Comparison of ENCODE assay signal across 15 cellular contexts in the genomic region with DNA sequence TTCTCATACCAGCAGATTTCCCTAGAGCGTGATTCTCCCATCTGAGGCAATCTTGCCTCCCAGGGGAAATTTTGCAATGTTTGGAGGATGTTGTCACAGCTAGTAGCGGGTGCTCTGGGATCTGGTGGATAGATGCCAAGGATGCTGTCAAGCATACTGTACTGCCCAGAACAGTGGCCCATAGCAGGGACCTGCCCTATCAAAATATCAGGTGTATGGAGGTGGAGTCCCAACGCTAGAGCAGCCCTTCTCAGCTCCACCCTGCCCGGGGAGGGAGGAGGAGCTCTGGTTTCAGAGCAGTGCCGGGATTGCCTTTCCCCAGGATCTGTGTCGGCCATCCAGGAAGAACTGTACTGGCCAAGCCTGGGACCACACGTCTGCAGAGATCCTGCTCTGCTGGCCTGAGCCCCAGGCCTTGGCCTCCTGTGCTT. TPM values are rescaled to one million over a fixed set of nuclear protein-coding genes. Genes with fewer than 3 reads are reported as not detected.
DNase-seq lines count a peak whose midpoint lies in the region; ATAC-seq, FAIRE-seq and TF ChIP-seq lines count a peak whose summit lies in the region.
"Had no signal": no experiment of that assay in that cellular context is flagged by ENCODE, and none has a peak within 500 bp of the region (broad histone marks: within the 10 kb centered on the region; RNA-seq: fewer than 3 reads in every experiment).

No MANE protein-coding gene starts in this region.

- H3K27me3 ChIP-seq in K562 (ENCODE audit: control insufficient read depth in 2 of 2, insufficient read depth in 2 of 2, low read length in 2 of 2) (no peaks in the 10 kb centered on the region), esophagus squamous epithelium (no peaks in the 10 kb centered on the region)
- H3K27me3 ChIP-seq: foreskin keratinocyte, uterus had no signal

- peaks cover 4 to 7% of the 10 kb centered on the region in 2 donors for H3K4me1 Mint-ChIP-seq in natural killer cell
- H3K4me1 Mint-ChIP-seq in natural killer cell treated with Interleukin-12 subunit alpha and Interleukin-12 subunit beta and Interleukin-15 and Interleukin-18, amount 100 ng/mL, for 72 hours (ENCODE audit: low read depth in 2 of 2): peaks cover 8 to 14% of the 10 kb centered on the region in 2 donors

- no peaks in the 10 kb centered on the region for H3K9me3 Mint-ChIP-seq in natural killer cell
- H3K9me3 Mint-ChIP-seq in natural killer cell treated with Interleukin-12 subunit alpha and Interleukin-12 subunit beta and Interleukin-15 and Interleukin-18, amount 100 ng/mL, for 72 hours: no peaks in the 10 kb centered on the region

- in situ Hi-C loops in K562 (cut with MboI): no loop called here

- intact Hi-C loops in natural killer cell (cut with micrococcal nuclease): no loop called here
- intact Hi-C loops in K562 (cut with micrococcal nuclease): no loop called here
- intact Hi-C loops in esophagus squamous epithelium (cut with DNase I): loop anchor here (10.0 kb wide), 1 partner anchor 116 kb away; no protein-coding TSS in a partner anchor

- no peak overlapping the region for H3K4me3 Mint-ChIP-seq in natural killer cell
- no peak overlapping the region for H3K4me3 Mint-ChIP-seq in natural killer cell treated with Interleukin-12 subunit alpha and Interleukin-12 subunit beta and Interleukin-15 and Interleukin-18, amount 100 ng/mL, for 72 hours

- H3K9ac ChIP-seq in K562 (ENCODE audit: insufficient read depth in 1 of 2, low read depth in 2 of 2, low read length in 2 of 2): no peak overlapping the region

- 69% methylated on average over 7 of the region's 7 CpGs for WGBS in K562 (ENCODE audit: insufficient coverage, low coverage, missing lambda C conversion rate)
- WGBS in esophagus squamous epithelium, 2 donors: 28 to 48% methylated on average over 3 to 7 of the region's 7 CpGs

- peaks cover 7% of the 10 kb centered on the region for H3K36me3 Mint-ChIP-seq in natural killer cell
- peaks cover 7% of the 10 kb centered on the region for H3K36me3 Mint-ChIP-seq in natural killer cell treated with Interleukin-12 subunit alpha and Interleukin-12 subunit beta and Interleukin-15 and Interleukin-18, amount 100 ng/mL, for 72 hours

- POLR2A ChIA-PET in K562 (lab: Yijun Ruan, JAX): interaction anchor here (1.4 kb wide), 1 partner anchor 10 kb away, joined by 3 read pairs; no protein-coding TSS in a partner anchor

- H3K27ac ChIP-seq in K562 (ENCODE audit: extremely low read depth, low read depth, low read length) (no peak overlapping the region), esophagus squamous epithelium (no peak overlapping the region)
- H3K27ac ChIP-seq: foreskin keratinocyte, uterus had no signal

- no peak overlapping the region for H2AFZ ChIP-seq in K562 (ENCODE audit: low read depth, low read length)

- no TSS peak for BruUV-seq in K562 (replicated peaks; lab: Mats Ljungman, UMichigan)

- H3K4me3 ChIP-seq in K562: no peak overlapping the region
- no peak overlapping the region for H3K4me3 ChIP-seq in esophagus squamous epithelium
- H3K4me3 ChIP-seq: uterus had no signal

- H3K4me1 ChIP-seq in K562 (replicated peaks in 1 of 2; ENCODE audit: control insufficient read depth in 2 of 2, insufficient read depth in 2 of 2, low read length in 2 of 2): peaks cover 5 to 21% of the 10 kb centered on the region in 2 experiments; a peak in 4 of 5 replicates
- peaks cover 13 to 29% (median 17%) of the 10 kb centered on the region in 3 donors for H3K4me1 ChIP-seq in esophagus squamous epithelium

- no peaks in the 10 kb centered on the region for H3K79me2 ChIP-seq in K562 (ENCODE audit: control insufficient read depth, insufficient read depth, low read length)

- H3K9me3 ChIP-seq in K562 (replicated peaks; ENCODE audit: control insufficient read depth, insufficient read depth, low read depth, low read length) (no peaks in the 10 kb centered on the region), esophagus squamous epithelium (no peaks in the 10 kb centered on the region)
- H3K9me3 ChIP-seq: uterus had no signal

- peaks cover 6% of the 10 kb centered on the region for H3K9me1 ChIP-seq in K562 (ENCODE audit: control insufficient read depth, insufficient read depth, low read length)

- no peak for TF ChIP-seq RAD21 in K562 (CRISPR knock-in tag; conservative IDR thresholded peaks at IDR 0.05 in 1 of 2, IDR thresholded peaks at IDR 0.05 in 1 of 2)

- H3K27ac Mint-ChIP-seq in natural killer cell: peak overlapping the region; percentile 33 to 72
- H3K27ac Mint-ChIP-seq in natural killer cell treated with Interleukin-12 subunit alpha and Interleukin-12 subunit beta and Interleukin-15 and Interleukin-18, amount 100 ng/mL, for 72 hours: peak overlapping the region in 1 of 2 donors; percentile 43

- TF ChIP-seq EP300 in K562 (IDR thresholded peaks at IDR 0.05; ENCODE audit: low read length): no peak

- H3K4me2 ChIP-seq in K562 (ENCODE audit: insufficient read depth, low read length): no peak overlapping the region

- FAIRE-seq in K562 (lab: Jason Lieb, UNC): no peak

- H3K27me3 Mint-ChIP-seq in natural killer cell (ENCODE audit: low read depth in 2 of 2): peaks cover 0 to under 1% of the 10 kb centered on the region in 2 donors
- H3K27me3 Mint-ChIP-seq in natural killer cell treated with Interleukin-12 subunit alpha and Interleukin-12 subunit beta and Interleukin-15 and Interleukin-18, amount 100 ng/mL, for 72 hours: peaks cover 0 to under 1% of the 10 kb centered on the region in 2 donors

- DNase-seq in natural killer cell (no peak), K562 (ENCODE audit: extremely low read depth in 1 of 4, low spot score in 3 of 4) (no peak), iris pigment epithelial cell (ENCODE audit: low read depth) (peak; percentile 81), GF-D8 (lab: John Stamatoyannopoulos, UW) (no peak), NCI-H1930 (lab: John Stamatoyannopoulos, UW) (no peak), cerebellar nuclear complex (lab: John Stamatoyannopoulos, UW) (no peak), esophagus squamous epithelium (lab: John Stamatoyannopoulos, UW) (no peak)
- DNase-seq in natural killer cell treated with Interleukin-12 subunit alpha and Interleukin-12 subunit beta and Interleukin-15 and Interleukin-18, amount 100 ng/mL, for 72 hours (ENCODE audit: low spot score): no peak
- DNase-seq: foreskin keratinocyte; NCI-H1105; NCI-H524 treated with DMSO at 0.1 percent for 48 hours; nucleus accumbens; Right ventricle myocardium superior; stimulated activated CD4-positive, alpha-beta T cell treated with anti-CD3 and anti-CD28 coated beads, Interleukin-12 subunit alpha, Interleukin-12 subunit beta, amount 100 ng/mL, for 4 hours; uterus had no signal

- TF ChIP-seq POLR2A in K562 (conservative IDR thresholded peaks at IDR 0.05): peak; percentile 24; the same call in 1 of the 2 replicates
- TF ChIP-seq POLR2A in esophagus squamous epithelium (IDR thresholded peaks at IDR 0.05): no peak

- TF ChIP-seq CTCF in natural killer cell (IDR thresholded peaks at IDR 0.05) (no peak), K562 (IDR thresholded peaks at IDR 0.05 in 2 of 3, conservative IDR thresholded peaks at IDR 0.05 in 1 of 3; ENCODE audit: insufficient read depth in 2 of 3, low read depth in 1 of 3, low read length in 3 of 3) (no peak), esophagus squamous epithelium (IDR thresholded peaks at IDR 0.05) (no peak)

- ATAC-seq in natural killer cell (no peak), K562 (no peak)
- ATAC-seq in natural killer cell treated with Interleukin-12 subunit alpha and Interleukin-12 subunit beta and Interleukin-15 and Interleukin-18, amount 100 ng/mL, for 72 hours: no peak
- ATAC-seq: foreskin keratinocyte had no signal

- H4K20me1 ChIP-seq in K562 (replicated peaks; ENCODE audit: control insufficient read depth, insufficient read depth, low read length): peaks cover 35% of the 10 kb centered on the region

- H3K36me3 ChIP-seq in K562 (ENCODE audit: control insufficient read depth, insufficient read depth, low read length): peaks cover 73% of the 10 kb centered on the region; the same call in 2 of the 3 replicates
- peaks cover 39 to 74% (median 48%) of the 10 kb centered on the region in 3 donors for H3K36me3 ChIP-seq in esophagus squamous epithelium
- H3K36me3 ChIP-seq: uterus had no signal

- CTCF ChIA-PET in K562 (lab: Yijun Ruan, JAX; ENCODE audit: low intra/inter-chr PET ratio): no interaction called here

RNA-seq across cellular contexts. Expression of gene QTRT1, which starts 10.9 kb away (rescaled TPM):
- total RNA-seq in natural killer cell: 10 to 100 TPM; 29.0 to 37.5 (median 29.9) TPM
- total RNA-seq in natural killer cell treated with Interleukin-12 subunit alpha and Interleukin-12 subunit beta and Interleukin-15 and Interleukin-18, amount 100 ng/mL, for 72 hours: 100 to 1,000 TPM in 1 of 2 donors, 10 to 100 TPM in 1; 32.0 to 110 TPM
- total RNA-seq in K562 (2011; cell fraction: chromatin; rRNA removed; ENCODE audit: low replicate concordance): 34.3 and 114 TPM in 2 replicates
- total RNA-seq in K562 (2011; cell fraction: nucleolus; rRNA removed): 106 TPM in 2 replicates
- 68.0 and 71.0 TPM in 2 replicates for total RNA-seq in K562 (2011; cell fraction: nucleoplasm; rRNA removed)
- total RNA-seq in K562 (2014; rRNA removed): 34.6 and 43.6 TPM in 2 replicates
- total RNA-seq in K562 (2014; rRNA removed; fragmentation: Illumina TruSeq; extraction: Trizol): 7.1 and 10.4 TPM in 2 replicates
- 32.8 and 33.7 TPM in 2 replicates for total RNA-seq in K562 (2015; rRNA removed; fragmentation: Illumina TruSeq; extraction: Trizol)
- 63.5 and 63.6 TPM in 2 replicates for total RNA-seq in K562 (2021)
- 30.5 and 46.6 TPM in 2 replicates for polyA plus RNA-seq in K562 (2011; rRNA removed)
- polyA plus RNA-seq in K562 (2011; cell fraction: cytosol; rRNA removed): 37.2 and 62.5 TPM in 2 replicates
- polyA plus RNA-seq in K562 (2011; cell fraction: nucleus; rRNA removed): 188 and 308 TPM in 2 replicates
- 29.4 and 72.1 TPM in 2 replicates for polyA plus RNA-seq in K562 (2012)
- 19.3 and 44.0 TPM in 2 replicates for polyA plus RNA-seq in K562 (2014; fragmentation: Illumina TruSeq; extraction: Trizol)
- 1 to 10 TPM; 1.2 to 6.2 TPM for polyA plus RNA-seq in K562 (2014; fragmentation: Nextera tagmentation; extraction: Ambion mirVana)
- polyA plus RNA-seq in K562 (2014; rRNA removed): 65.5 and 77.8 TPM in 2 replicates
- 6.0 and 7.7 TPM in 2 replicates for polyA minus RNA-seq in K562 (2011; rRNA and poly(A)+ RNA removed)
- 15.5 and 16.8 TPM in 2 replicates for polyA minus RNA-seq in K562 (2011; cell fraction: cytosol; rRNA and poly(A)+ RNA removed)
- polyA minus RNA-seq in K562 (2011; cell fraction: nucleus; rRNA and poly(A)+ RNA removed): 19.0 and 26.1 TPM in 2 replicates
- total RNA-seq in esophagus squamous epithelium: 10 to 100 TPM; 25.3 to 50.9 (median 27.3) TPM

RNA-seq across cellular contexts. Expression of gene DNM2, which starts 27.5 kb away (rescaled TPM):
- 100 to 1,000 TPM; 419 to 491 (median 428) TPM for total RNA-seq in natural killer cell
- total RNA-seq in natural killer cell treated with Interleukin-12 subunit alpha and Interleukin-12 subunit beta and Interleukin-15 and Interleukin-18, amount 100 ng/mL, for 72 hours: 100 to 1,000 TPM; 403 to 422 TPM
- 612 and 1,251 TPM in 2 replicates for total RNA-seq in K562 (2011; cell fraction: chromatin; rRNA removed; ENCODE audit: low replicate concordance)
- 540 and 557 TPM in 2 replicates for total RNA-seq in K562 (2011; cell fraction: nucleolus; rRNA removed)
- 513 and 610 TPM in 2 replicates for total RNA-seq in K562 (2011; cell fraction: nucleoplasm; rRNA removed)
- 77.1 and 94.4 TPM in 2 replicates for total RNA-seq in K562 (2014; rRNA removed)
- 53.2 and 53.5 TPM in 2 replicates for total RNA-seq in K562 (2014; rRNA removed; fragmentation: Illumina TruSeq; extraction: Trizol)
- 66.6 and 67.2 TPM in 2 replicates for total RNA-seq in K562 (2015; rRNA removed; fragmentation: Illumina TruSeq; extraction: Trizol)
- total RNA-seq in K562 (2021): 153 and 161 TPM in 2 replicates
- polyA plus RNA-seq in K562 (2011; rRNA removed): 72.6 and 122 TPM in 2 replicates
- 66.0 and 77.5 TPM in 2 replicates for polyA plus RNA-seq in K562 (2011; cell fraction: cytosol; rRNA removed)
- polyA plus RNA-seq in K562 (2011; cell fraction: nucleus; rRNA removed): 343 and 372 TPM in 2 replicates
- 121 and 177 TPM in 2 replicates for polyA plus RNA-seq in K562 (2012)
- 93.5 and 112 TPM in 2 replicates for polyA plus RNA-seq in K562 (2014; fragmentation: Illumina TruSeq; extraction: Trizol)
- 1 to 10 TPM; 2.2 to 2.4 TPM for polyA plus RNA-seq in K562 (2014; fragmentation: Nextera tagmentation; extraction: Ambion mirVana)
- 88.8 and 104 TPM in 2 replicates for polyA plus RNA-seq in K562 (2014; rRNA removed)
- polyA minus RNA-seq in K562 (2011; rRNA and poly(A)+ RNA removed): 138 and 139 TPM in 2 replicates
- polyA minus RNA-seq in K562 (2011; cell fraction: cytosol; rRNA and poly(A)+ RNA removed): 108 and 150 TPM in 2 replicates
- polyA minus RNA-seq in K562 (2011; cell fraction: nucleus; rRNA and poly(A)+ RNA removed): 314 and 488 TPM in 2 replicates
- 100 to 1,000 TPM in 2 of 4 donors, 10 to 100 TPM in 2; 79.9 to 138 (median 102) TPM for total RNA-seq in esophagus squamous epithelium

RNA-seq across cellular contexts. Expression of gene ILF3, which starts 36.2 kb away (rescaled TPM):
- total RNA-seq in natural killer cell (100 to 1,000 TPM; 329 to 365 (median 332) TPM), K562 (2014; rRNA removed) (141 and 169 TPM in 2 replicates), K562 (2014; rRNA removed; fragmentation: Illumina TruSeq; extraction: Trizol) (122 and 125 TPM in 2 replicates), K562 (2015; rRNA removed; fragmentation: Illumina TruSeq; extraction: Trizol) (179 and 183 TPM in 2 replicates), K562 (2021) (408 and 453 TPM in 2 replicates), esophagus squamous epithelium (100 to 1,000 TPM in 2 of 4 donors, 10 to 100 TPM in 2; 68.7 to 123 (median 98.3) TPM)
- total RNA-seq in natural killer cell treated with Interleukin-12 subunit alpha and Interleukin-12 subunit beta and Interleukin-15 and Interleukin-18, amount 100 ng/mL, for 72 hours: 100 to 1,000 TPM; 298 to 579 TPM
- 430 and 677 TPM in 2 replicates for total RNA-seq in K562 (2011; cell fraction: chromatin; rRNA removed; ENCODE audit: low replicate concordance)
- total RNA-seq in K562 (2011; cell fraction: nucleolus; rRNA removed): 329 and 377 TPM in 2 replicates
- 305 and 307 TPM in 2 replicates for total RNA-seq in K562 (2011; cell fraction: nucleoplasm; rRNA removed)
- polyA plus RNA-seq in K562 (2011; rRNA removed) (175 and 376 TPM in 2 replicates), K562 (2014; fragmentation: Illumina TruSeq; extraction: Trizol) (342 and 395 TPM in 2 replicates), K562 (2014; fragmentation: Nextera tagmentation; extraction: Ambion mirVana) (10 to 100 TPM; 26.0 to 27.5 TPM), K562 (2014; rRNA removed) (231 and 240 TPM in 2 replicates)
- polyA plus RNA-seq in K562 (2011; cell fraction: cytosol; rRNA removed): 127 and 144 TPM in 2 replicates
- polyA plus RNA-seq in K562 (2011; cell fraction: nucleus; rRNA removed): 442 and 520 TPM in 2 replicates
- polyA plus RNA-seq in K562 (2012): 205 and 346 TPM in 2 replicates
- 144 and 225 TPM in 2 replicates for polyA minus RNA-seq in K562 (2011; rRNA and poly(A)+ RNA removed)
- 105 and 160 TPM in 2 replicates for polyA minus RNA-seq in K562 (2011; cell fraction: cytosol; rRNA and poly(A)+ RNA removed)
- polyA minus RNA-seq in K562 (2011; cell fraction: nucleus; rRNA and poly(A)+ RNA removed): 106 and 132 TPM in 2 replicates
